Comparison of ENCODE assay signal across 1 cellular context in genomic region chr3:147941984-147942383, GRCh38.
TF ChIP-seq lines count a peak whose summit lies in the region.

No MANE protein-coding gene starts in this region.

TF ChIP-seq in neural cell, 6 proteins besides CTCF, POLR2A, EP300 and RAD21 (continued from another document):
- TF ChIP-seq REST (IDR thresholded peaks at IDR 0.05; ENCODE audit: borderline replicate concordance) = no peak
- TF ChIP-seq TAF1 (IDR thresholded peaks at IDR 0.05; ENCODE audit: low read depth) = no peak
- no peak for TF ChIP-seq SMC3 (conservative IDR thresholded peaks at IDR 0.05; ENCODE audit: poor library complexity)
- TF ChIP-seq MXI1 (conservative IDR thresholded peaks at IDR 0.05; ENCODE audit: poor library complexity, severe bottlenecking) = no peak
- TF ChIP-seq EZH2 (IDR thresholded peaks at IDR 0.05; ENCODE audit: borderline replicate concordance, insufficient read depth, low read length, poor library complexity, severe bottlenecking) = no peak
